Comparison of ENCODE assay signal across 8 cellular contexts in genomic region chr19:55216461-55217198, GRCh38. TPM values are rescaled to one million over a fixed set of nuclear protein-coding genes. Genes with fewer than 3 reads are reported as not detected.
DNase-seq lines count a peak whose midpoint lies in the region; ATAC-seq lines count a peak whose summit lies in the region.

No MANE protein-coding gene starts in this region.

- WGBS in mesodermal cell (ENCODE audit: insufficient coverage in 2 of 2), 2 experiments, result 3 to 5% methylated on average over 20 to 23 of the region's 36 CpGs

- peaks cover 5% of the 10 kb centered on the region for H3K4me1 ChIP-seq in mesodermal cell (ENCODE audit: control insufficient read depth, insufficient read depth, low read length, poor library complexity, severe bottlenecking)

- ATAC-seq in GM21576 (IDR thresholded peaks at IDR 0.05; ENCODE audit: unreplicated experiment), result no peak

- peaks cover 12% of the 10 kb centered on the region for H3K9me3 ChIP-seq in mesodermal cell (ENCODE audit: control insufficient read depth, low read length)

- H3K27ac ChIP-seq in epithelial cell of prostate, result peak overlapping the region; percentile 89
- peak overlapping the region; percentile 92 for H3K27ac ChIP-seq in mesodermal cell (ENCODE audit: low read depth, low read length, severe bottlenecking)

- H3K4me3 ChIP-seq in mesodermal cell (ENCODE audit: extremely low read depth, insufficient read depth, low read length, poor library complexity, severe bottlenecking), result peak overlapping the region; percentile 40

- peak; percentile 66 to 67 for DNase-seq in AML-193 (lab: John Stamatoyannopoulos, UW)
- DNase-seq in HK-2 (ENCODE audit: unreplicated experiment), result peak; percentile 98
- peak; percentile 94 for DNase-seq in NCI-H774 (lab: John Stamatoyannopoulos, UW)
- peak; percentile 41 for DNase-seq in activated CD8-positive, alpha-beta memory T cell treated with anti-CD3 and anti-CD28 coated beads, Interleukin-2, amount 50 U/mL, for 4 hours
- DNase-seq in epithelial cell of prostate (ENCODE audit: low read depth, low spot score), result peak; percentile 99
- peak; percentile 34 to 41 for DNase-seq in stimulated activated CD8-positive, alpha-beta memory T cell treated with anti-CD3 and anti-CD28 coated beads, Interleukin-2, amount 100 ng/mL, for 48 hours (ENCODE audit: low read depth in 2 of 2)

- no peaks in the 10 kb centered on the region for H3K36me3 ChIP-seq in mesodermal cell (ENCODE audit: control insufficient read depth, insufficient read depth, low read length)

RNA-seq across cellular contexts. Expression of gene PTPRH, which starts 7.3 kb away (rescaled TPM):
- 2.7 TPM for polyA plus RNA-seq in mesodermal cell (2013, experiment 1 of 2)
- 2.0 TPM for polyA plus RNA-seq in mesodermal cell (2013, experiment 2 of 2)

RNA-seq across cellular contexts. Expression of gene TMEM86B, which starts 11.9 kb away (rescaled TPM):
- 3.5 TPM for polyA plus RNA-seq in mesodermal cell (2013, experiment 1 of 2)
- polyA plus RNA-seq in mesodermal cell (2013, experiment 2 of 2), result 3.1 TPM

RNA-seq across cellular contexts. Expression of gene SYT5, which starts 36.5 kb away (rescaled TPM):
- 1.8 TPM for polyA plus RNA-seq in mesodermal cell (2013, experiment 1 of 2)
- polyA plus RNA-seq in mesodermal cell (2013, experiment 2 of 2), result 0.20 TPM

RNA-seq across cellular contexts. Expression of gene PPP6R1, which starts 42.2 kb away (rescaled TPM):
- 57.5 TPM for polyA plus RNA-seq in mesodermal cell (2013, experiment 1 of 2)
- polyA plus RNA-seq in mesodermal cell (2013, experiment 2 of 2), result 49.2 TPM

RNA-seq across cellular contexts. Expression of gene DNAAF3, which starts 50.2 kb away (rescaled TPM):
- polyA plus RNA-seq in mesodermal cell (2013, experiment 1 of 2), result 2.6 TPM
- 1.4 TPM for polyA plus RNA-seq in mesodermal cell (2013, experiment 2 of 2)

Comparison
In these comparisons a context has a peak if more than half of its experiments do, and no peak if none do; other contexts are left out.
1. DNase-seq: peak in every context shown above with its lines; median percentile 99 in epithelial cell of prostate; 98 in HK-2; 94 in NCI-H774; 66 in AML-193; 41 in activated CD8-positive, alpha-beta memory T cell treated with anti-CD3 and anti-CD28 coated beads, Interleukin-2, amount 50 U/mL, for 4 hours; 38 in stimulated activated CD8-positive, alpha-beta memory T cell treated with anti-CD3 and anti-CD28 coated beads, Interleukin-2, amount 100 ng/mL, for 48 hours.